ENCODE assay signal across 8 cellular contexts in the genomic region with DNA sequence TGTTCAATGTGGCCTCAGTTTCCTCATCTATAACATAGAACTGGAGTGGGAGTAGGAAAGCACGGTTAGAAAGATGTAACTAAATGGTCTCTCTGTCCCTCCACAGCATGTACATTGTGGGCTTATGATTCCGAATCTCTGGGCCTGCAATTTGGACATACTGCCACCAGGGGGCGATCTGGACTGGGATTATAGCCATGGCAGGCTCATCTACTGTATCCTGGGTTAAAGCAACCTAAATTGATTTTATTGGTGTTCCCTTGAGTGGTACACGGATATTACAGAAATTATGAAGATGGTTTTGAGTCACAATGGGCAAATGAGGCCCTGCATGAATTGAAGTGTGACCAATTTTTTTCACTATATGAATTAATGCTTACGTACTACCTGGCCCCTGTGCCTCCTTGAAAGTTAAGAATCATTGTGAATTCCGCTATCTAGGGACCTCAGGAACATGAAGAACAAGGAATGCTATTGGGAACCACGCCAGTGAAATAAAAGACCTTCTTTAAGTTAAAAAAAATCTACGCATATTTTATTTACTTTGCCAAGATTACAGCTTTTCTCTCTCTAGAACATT. TPM values are rescaled to one million over a fixed set of nuclear protein-coding genes. Genes with fewer than 3 reads are reported as not detected.
DNase-seq lines count a peak whose midpoint lies in the region; ATAC-seq lines count a peak whose summit lies in the region.

No MANE protein-coding gene starts in this region.

- H3K4me3 Mint-ChIP-seq in T-helper 2 cell treated with Interferon-gamma antibody and Interleukin-4, amounts not matched to agents 5 μg/mL and 100 μg/mL, for 36 hours = no peak overlapping the region

- H3K9me3 Mint-ChIP-seq in T-helper 2 cell treated with Interferon-gamma antibody and Interleukin-4, amounts not matched to agents 5 μg/mL and 100 μg/mL, for 36 hours = peaks cover 20% of the 10 kb centered on the region

- no peaks in the 10 kb centered on the region for H3K36me3 Mint-ChIP-seq in T-helper 2 cell treated with Interferon-gamma antibody and Interleukin-4, amounts not matched to agents 5 μg/mL and 100 μg/mL, for 36 hours (ENCODE audit: low read depth)

- H3K27me3 Mint-ChIP-seq in T-helper 2 cell treated with Interferon-gamma antibody and Interleukin-4, amounts not matched to agents 5 μg/mL and 100 μg/mL, for 36 hours (ENCODE audit: low read depth) = peaks cover 13% of the 10 kb centered on the region

- peak; percentile 45 for ATAC-seq in esophagus mucosa

- H3K27ac Mint-ChIP-seq in T-helper 2 cell treated with Interferon-gamma antibody and Interleukin-4, amounts not matched to agents 5 μg/mL and 100 μg/mL, for 36 hours = no peak overlapping the region

- no peaks in the 10 kb centered on the region for H3K4me1 Mint-ChIP-seq in T-helper 2 cell treated with Interferon-gamma antibody and Interleukin-4, amounts not matched to agents 5 μg/mL and 100 μg/mL, for 36 hours (ENCODE audit: low read depth)

- peak; percentile 50 for DNase-seq in DMS 273 (lab: John Stamatoyannopoulos, UW; ENCODE audit: unreplicated experiment)
- DNase-seq in DMS 273 treated with DMSO at 0.1 percent for 48 hours (lab: John Stamatoyannopoulos, UW) = no peak
- DNase-seq in T-helper 2 cell treated with Interferon-gamma antibody and Interleukin-4, amounts not matched to agents 5 μg/mL and 100 μg/mL, for 36 hours (ENCODE audit: low spot score) = peak; percentile 16
- DNase-seq in stimulated activated CD4-positive, alpha-beta T cell treated with anti-CD3 and anti-CD28 coated beads, Interleukin-4, amount 100 ng/mL, for 48 hours (ENCODE audit: low read depth in 2 of 2) = peak; percentile 43 to 66
- no peak for DNase-seq in ureter (ENCODE audit: low spot score)
- DNase-seq in anterior cingulate cortex (lab: John Stamatoyannopoulos, UW) = no peak
- no peak for DNase-seq in effector CD4-positive, alpha-beta T cell

RNA-seq across cellular contexts. Expression of a gene that starts 32.9 kb away (rescaled TPM):
- 83.2 TPM for total RNA-seq in esophagus mucosa
- 53.4 TPM for total RNA-seq in ureter

RNA-seq across cellular contexts. Expression of a gene that starts 33.2 kb away (rescaled TPM):
- total RNA-seq in esophagus mucosa = 78.0 TPM
- total RNA-seq in ureter = 42.7 TPM

Comparison
In these comparisons a context has a peak if more than half of its experiments do, and no peak if none do; other contexts are left out.
1. DNase-seq: peak in DMS 273 (single experiment), T-helper 2 cell treated with Interferon-gamma antibody and Interleukin-4, amounts not matched to agents 5 μg/mL and 100 μg/mL, for 36 hours (single experiment) and stimulated activated CD4-positive, alpha-beta T cell treated with anti-CD3 and anti-CD28 coated beads, Interleukin-4, amount 100 ng/mL, for 48 hours (2 of 2); none in DMS 273 treated with DMSO at 0.1 percent for 48 hours (single experiment), ureter (single experiment), anterior cingulate cortex (0 of 58) and effector CD4-positive, alpha-beta T cell (single experiment).